ENCODE assay signal across 8 cellular contexts in genomic region chr10:62373995-62374861, GRCh38. TPM values are rescaled to one million over a fixed set of nuclear protein-coding genes. Genes with fewer than 3 reads are reported as not detected.
DNase-seq lines count a peak whose midpoint lies in the region; ATAC-seq and TF ChIP-seq lines count a peak whose summit lies in the region.

ZNF365 (plus strand) TSS chr10:62374369; CDS start chr10:62376194, 1,825 bp downstream.

- peak within 1 kb of the TSS; percentile 77 for H3K4me2 ChIP-seq in neuronal stem cell (ENCODE audit: insufficient read depth, low read length, poor library complexity, severe bottlenecking)

- peaks cover under 1% of the 10 kb centered on the region for H3K79me1 ChIP-seq in neuronal stem cell (ENCODE audit: low read depth, low read length)

- H3K9me3 ChIP-seq in gastroesophageal sphincter (no peaks in the 10 kb centered on the region), neuronal stem cell (replicated peaks in 1 of 2; ENCODE audit: control insufficient read depth in 2 of 2, insufficient read depth in 1 of 2, low read depth in 1 of 2, low read length in 2 of 2) (no peaks in the 10 kb centered on the region), upper lobe of left lung (no peaks in the 10 kb centered on the region)

- H4K8ac ChIP-seq in neuronal stem cell (ENCODE audit: low read depth, low read length) = no peak within 1 kb of the TSS

- H2BK15ac ChIP-seq in neuronal stem cell (ENCODE audit: low read length) = peak within 1 kb of the TSS; percentile 81

- peak within 1 kb of the TSS; percentile 65 for H3K23ac ChIP-seq in neuronal stem cell (ENCODE audit: low read depth, low read length, poor library complexity)

- H3K18ac ChIP-seq in neuronal stem cell (ENCODE audit: low read length) = peak within 1 kb of the TSS; percentile 90

- peak within 1 kb of the TSS in 3 of 4 donors; percentile 63 to 74 (median 71) for H3K27ac ChIP-seq in gastroesophageal sphincter
- H3K27ac ChIP-seq in neuronal stem cell (replicated peaks; ENCODE audit: low read length) = no peak within 1 kb of the TSS
- peak within 1 kb of the TSS in 1 of 4 donors; percentile 71 for H3K27ac ChIP-seq in upper lobe of left lung

- no peak within 1 kb of the TSS for H4K91ac ChIP-seq in neuronal stem cell (ENCODE audit: low read depth, low read length, poor library complexity)

- H2BK5ac ChIP-seq in neuronal stem cell (ENCODE audit: low read length) = peak within 1 kb of the TSS; percentile 93

- H3K14ac ChIP-seq in neuronal stem cell (ENCODE audit: low read length) = no peak within 1 kb of the TSS

- peak within 1 kb of the TSS; percentile 86 for H3K9ac ChIP-seq in neuronal stem cell (ENCODE audit: low read depth, low read length, poor library complexity)

- TF ChIP-seq CTCF in GM12865 (IDR thresholded peaks at IDR 0.05; ENCODE audit: insufficient read depth, low read depth, low read length, missing control alignments) (no peak), gastroesophageal sphincter (IDR thresholded peaks at IDR 0.05) (no peak), upper lobe of left lung (IDR thresholded peaks at IDR 0.05) (no peak)

- DNase-seq in GM12865 (ENCODE audit: low read depth) (peak; percentile 2), NCI-H69 (lab: John Stamatoyannopoulos, UW) (peak; percentile 70), activated gamma-delta T cell (lab: John Stamatoyannopoulos, UW) (peak; percentile 43), neuronal stem cell (ENCODE audit: low spot score) (peak; percentile 46), upper lobe of left lung (peak in 1 of 2 donors; percentile 89), RKO (ENCODE audit: low spot score) (no peak)

- TF ChIP-seq EP300 in gastroesophageal sphincter (IDR thresholded peaks at IDR 0.05) (no peak), upper lobe of left lung (IDR thresholded peaks at IDR 0.05) (no peak)

- H3K4ac ChIP-seq in neuronal stem cell (ENCODE audit: low read length) = no peak within 1 kb of the TSS

- ATAC-seq in gastroesophageal sphincter (peak; percentile 77), upper lobe of left lung (ENCODE audit: low FRiP score in 2 of 2) (peak in 1 of 2 donors; percentile 85), HG03342 (IDR thresholded peaks at IDR 0.05; ENCODE audit: unreplicated experiment) (no peak)

- WGBS in gastroesophageal sphincter (ENCODE audit: low coverage in 1 of 2), 2 donors = 0 to 60% methylated on average over 1 to 9 of the region's 73 CpGs
- no CpG with 5 or more reads among the region's 73 CpGs for WGBS in neuronal stem cell (ENCODE audit: extremely low coverage in 2 of 2, insufficient read length in 2 of 2, insufficient replicate concordance in 1 of 2), 2 donors
- WGBS in upper lobe of left lung, 2 donors = 2 to 5% methylated on average over 7 to 22 of the region's 73 CpGs

- H2AK5ac ChIP-seq in neuronal stem cell (ENCODE audit: low read depth, low read length) = no peak within 1 kb of the TSS

- peaks cover 6% of the 10 kb centered on the region for H3K27me3 ChIP-seq in gastroesophageal sphincter
- peaks cover 0 to 41% (median 11%) of the 10 kb centered on the region in 3 experiments for H3K27me3 ChIP-seq in neuronal stem cell (ENCODE audit: control insufficient read depth in 3 of 3, insufficient read depth in 3 of 3, low read depth in 1 of 3, low read length in 3 of 3)
- peaks cover 0 to 16% (median 5%) of the 10 kb centered on the region in 4 donors for H3K27me3 ChIP-seq in upper lobe of left lung

- TF ChIP-seq POLR2A in gastroesophageal sphincter (IDR thresholded peaks at IDR 0.05) (no peak), upper lobe of left lung (IDR thresholded peaks at IDR 0.05) (peak in 1 of 4 donors; percentile 13)

- H3K4me1 ChIP-seq in gastroesophageal sphincter (peaks cover 0 to 18% (median 0%) of the 10 kb centered on the region in 3 donors), neuronal stem cell (ENCODE audit: control insufficient read depth in 2 of 2, insufficient read depth in 1 of 2, low read depth in 1 of 2, low read length in 2 of 2) (peaks cover 0 to 1% of the 10 kb centered on the region in 2 donors), upper lobe of left lung (peaks cover 0 to 15% (median 4%) of the 10 kb centered on the region in 4 donors)

- no peak within 1 kb of the TSS for H2BK12ac ChIP-seq in neuronal stem cell (ENCODE audit: low read length)

- peak within 1 kb of the TSS; percentile 81 for H2BK120ac ChIP-seq in neuronal stem cell (ENCODE audit: low read depth, low read length)

- H3K4me3 ChIP-seq in GM12865 (ENCODE audit: low read depth, low read length) = no peak within 1 kb of the TSS
- H3K4me3 ChIP-seq in gastroesophageal sphincter = peak within 1 kb of the TSS; percentile 68 to 77
- H3K4me3 ChIP-seq in neuronal stem cell (ENCODE audit: low read length in 2 of 2) = peak within 1 kb of the TSS; percentile 48 to 89
- H3K4me3 ChIP-seq in upper lobe of left lung = peak within 1 kb of the TSS; percentile 39 to 56 (median 48)

- H3K36me3 ChIP-seq in gastroesophageal sphincter (no peaks in the 10 kb centered on the region), neuronal stem cell (replicated peaks in 1 of 2; ENCODE audit: control insufficient read depth in 2 of 2, insufficient read depth in 2 of 2, low read length in 2 of 2) (no peaks in the 10 kb centered on the region), upper lobe of left lung (no peaks in the 10 kb centered on the region)

- H2AFZ ChIP-seq in neuronal stem cell (ENCODE audit: low read length) = peak within 1 kb of the TSS; percentile 98

RNA-seq across cellular contexts. Expression of gene ZNF365, which starts in this region (rescaled TPM):
- total RNA-seq in gastroesophageal sphincter = 1 to 10 TPM in 3 of 4 donors, under 1 TPM in 1; 0.67 to 5.8 (median 1.7) TPM
- polyA plus RNA-seq in neuronal stem cell (2013, experiment 1 of 2) = 0.11 TPM
- 0.17 TPM for polyA plus RNA-seq in neuronal stem cell (2013, experiment 2 of 2)
- total RNA-seq in upper lobe of left lung = 1 to 10 TPM; 1.0 to 6.3 (median 1.7) TPM
